Comparison of ENCODE assay signal across 9 cellular contexts in the genomic region with DNA sequence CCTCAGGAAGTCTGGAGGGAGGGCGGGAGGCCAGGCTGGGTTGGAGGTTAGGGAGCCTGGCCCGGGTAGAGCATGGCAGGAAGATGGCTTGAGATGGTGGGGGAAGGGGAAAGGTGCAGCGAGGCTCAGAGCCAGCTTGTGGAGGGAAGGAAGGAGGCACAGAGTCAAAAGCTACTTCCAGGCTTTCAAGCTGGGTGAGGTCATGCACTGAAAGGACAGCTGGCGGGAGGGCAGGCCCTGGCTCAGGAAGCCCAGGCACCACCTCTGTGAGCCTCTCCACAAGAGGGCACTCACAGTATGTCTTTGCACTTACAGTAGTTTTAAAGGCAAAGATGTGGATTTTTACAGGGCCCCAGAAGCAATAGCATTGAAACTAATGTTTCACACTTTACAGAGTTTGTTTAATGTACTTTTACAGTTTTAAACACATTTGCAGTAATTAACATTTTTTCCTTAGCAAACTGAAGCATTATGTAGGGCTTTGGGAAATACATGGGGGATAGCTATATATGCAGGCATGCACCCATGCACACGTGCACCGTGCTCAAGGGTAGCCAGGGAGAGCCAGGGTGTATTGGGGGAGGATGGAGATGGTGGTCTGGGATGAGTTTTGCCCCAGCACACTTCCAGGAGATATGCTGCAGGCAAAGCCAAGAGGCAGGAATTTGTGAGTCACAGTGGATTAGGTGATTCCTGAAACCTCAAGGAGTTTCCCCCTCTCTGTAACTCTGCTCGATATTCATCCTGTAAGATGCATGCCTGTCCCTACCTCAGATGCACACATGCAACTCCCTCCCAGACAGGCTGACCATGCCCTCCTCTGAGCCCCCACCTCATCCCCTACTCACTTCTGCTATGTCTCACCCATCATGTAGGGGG. TPM values are rescaled to one million over a fixed set of nuclear protein-coding genes. Genes with fewer than 3 reads are reported as not detected.
A peak's percentile ranks its signal among the peaks of the same experiment; 100 is the strongest.
DNase-seq lines count a peak whose midpoint lies in the region; ATAC-seq and TF ChIP-seq lines count a peak whose summit lies in the region.
"Had no signal": no experiment of that assay in that cellular context is flagged by ENCODE, and none has a peak within 500 bp of the region (broad histone marks: within the 10 kb centered on the region; RNA-seq: fewer than 3 reads in every experiment).

No MANE protein-coding gene starts in this region.

- H3K36me3 Mint-ChIP-seq in activated naive CD8-positive, alpha-beta T cell treated with anti-CD3 and anti-CD28 coated beads for 36 hours: no peaks in the 10 kb centered on the region
- H3K36me3 Mint-ChIP-seq: activated naive CD4-positive, alpha-beta T cell treated with anti-CD3 and anti-CD28 coated beads, Interleukin-2, amount 50 U/mL, for 24 hours had no signal

- no peaks in the 10 kb centered on the region for H3K36me3 ChIP-seq in ovary

- no peaks in the 10 kb centered on the region for H3K9me3 ChIP-seq in ovary

- H3K4me3 Mint-ChIP-seq in activated naive CD8-positive, alpha-beta T cell treated with anti-CD3 and anti-CD28 coated beads for 36 hours: no peak overlapping the region
- H3K4me3 Mint-ChIP-seq: activated naive CD4-positive, alpha-beta T cell treated with anti-CD3 and anti-CD28 coated beads, Interleukin-2, amount 50 U/mL, for 24 hours had no signal

- no peak for ATAC-seq in GM21717 (IDR thresholded peaks at IDR 0.05; ENCODE audit: unreplicated experiment)
- no peak for ATAC-seq in HG02759 (IDR thresholded peaks at IDR 0.05; ENCODE audit: unreplicated experiment)

- H3K27me3 ChIP-seq in ovary: no peaks in the 10 kb centered on the region

- TF ChIP-seq CTCF in ovary (IDR thresholded peaks at IDR 0.05): peak in 2 of 3 donors; percentile 28 to 36

- no peak for TF ChIP-seq EP300 in ovary (IDR thresholded peaks at IDR 0.05)

- 55 to 70% (median 55%) methylated on average over 7 of the region's 7 CpGs for WGBS in ovary, 3 donors

- peaks cover 15% of the 10 kb centered on the region for H3K4me1 Mint-ChIP-seq in activated naive CD8-positive, alpha-beta T cell treated with anti-CD3 and anti-CD28 coated beads for 36 hours

- intact Hi-C loops in ovary (cut with DNase I): loop anchor here in 1 of 4 donors (5.0 kb wide), 1 partner anchor 37 kb away; no protein-coding TSS in a partner anchor

- no peak overlapping the region for H3K27ac ChIP-seq in ovary

- no peak overlapping the region for H3K4me3 ChIP-seq in ovary

- H3K27ac Mint-ChIP-seq in activated naive CD8-positive, alpha-beta T cell treated with anti-CD3 and anti-CD28 coated beads for 36 hours: no peak overlapping the region
- H3K27ac Mint-ChIP-seq: activated naive CD4-positive, alpha-beta T cell treated with anti-CD3 and anti-CD28 coated beads, Interleukin-2, amount 50 U/mL, for 24 hours had no signal

- H3K27me3 Mint-ChIP-seq in activated naive CD8-positive, alpha-beta T cell treated with anti-CD3 and anti-CD28 coated beads for 36 hours: no peaks in the 10 kb centered on the region
- H3K27me3 Mint-ChIP-seq: activated naive CD4-positive, alpha-beta T cell treated with anti-CD3 and anti-CD28 coated beads, Interleukin-2, amount 50 U/mL, for 24 hours had no signal

- no peaks in the 10 kb centered on the region for H3K4me1 ChIP-seq in ovary (ENCODE audit: insufficient read depth)

- H3K9me3 Mint-ChIP-seq in activated naive CD8-positive, alpha-beta T cell treated with anti-CD3 and anti-CD28 coated beads for 36 hours: no peaks in the 10 kb centered on the region
- H3K9me3 Mint-ChIP-seq: activated naive CD4-positive, alpha-beta T cell treated with anti-CD3 and anti-CD28 coated beads, Interleukin-2, amount 50 U/mL, for 24 hours had no signal

- TF ChIP-seq POLR2A in ovary (IDR thresholded peaks at IDR 0.05): no peak

- DNase-seq in DMS79 treated with DMSO at 0.1 percent for 48 hours (lab: John Stamatoyannopoulos, UW) (peak; percentile 50), KG1 (lab: John Stamatoyannopoulos, UW) (peak; percentile 31), SHP77 treated with DMSO at 0.1 percent for 48 hours (lab: John Stamatoyannopoulos, UW) (peak; percentile 79), glomerular visceral epithelial cell (ENCODE audit: extremely low spot score) (peak; percentile 88), ovary (peak in 4 of 5 donors; percentile 45 to 61 (median 54))
- DNase-seq in activated naive CD8-positive, alpha-beta T cell treated with anti-CD3 and anti-CD28 coated beads for 36 hours: peak; percentile 61

RNA-seq across cellular contexts. Expression of a gene that starts 6.1 kb away (rescaled TPM):
- total RNA-seq in activated naive CD8-positive, alpha-beta T cell treated with anti-CD3 and anti-CD28 coated beads for 36 hours: 10 to 100 TPM; 31.6 to 32.5 TPM
- 100 to 1,000 TPM in 1 of 7 donors, 10 to 100 TPM in 6; 34.8 to 149 (median 67.8) TPM for total RNA-seq in ovary
- polyA plus RNA-seq in ovary: 10 to 100 TPM; 17.0 to 61.7 TPM

RNA-seq across cellular contexts. Expression of a gene that starts 11.4 kb away (rescaled TPM):
- not detected for total RNA-seq in activated naive CD8-positive, alpha-beta T cell treated with anti-CD3 and anti-CD28 coated beads for 36 hours
- total RNA-seq in ovary: under 1 TPM in 4 of 7 donors, not detected in 3; 0.22 to 0.80 (median 0.51) TPM
- polyA plus RNA-seq in ovary: under 1 TPM in 1 of 2 donors, not detected in 1; 0.06 TPM

RNA-seq across cellular contexts. Expression of a gene that starts 11.5 kb away (rescaled TPM):
- under 1 TPM; 0.20 to 0.31 TPM for total RNA-seq in activated naive CD8-positive, alpha-beta T cell treated with anti-CD3 and anti-CD28 coated beads for 36 hours
- total RNA-seq in ovary: 1 to 10 TPM in 4 of 7 donors, under 1 TPM in 2, not detected in 1; 0.45 to 1.4 (median 1.2) TPM
- polyA plus RNA-seq in ovary: 1 to 10 TPM in 1 of 2 donors, under 1 TPM in 1; 0.17 to 1.1 TPM

RNA-seq across cellular contexts. Expression of a gene that starts 18.5 kb away (rescaled TPM):
- total RNA-seq in activated naive CD8-positive, alpha-beta T cell treated with anti-CD3 and anti-CD28 coated beads for 36 hours: 1 to 10 TPM; 2.1 to 2.5 TPM
- 10 to 100 TPM in 5 of 7 donors, 1 to 10 TPM in 2; 8.6 to 14.1 (median 12.2) TPM for total RNA-seq in ovary
- 10 to 100 TPM in 1 of 2 donors, 1 to 10 TPM in 1; 7.3 to 10.6 TPM for polyA plus RNA-seq in ovary

RNA-seq across cellular contexts. Expression of a gene that starts 33.6 kb away (rescaled TPM):
- total RNA-seq in activated naive CD8-positive, alpha-beta T cell treated with anti-CD3 and anti-CD28 coated beads for 36 hours: 1 to 10 TPM; 4.5 to 4.6 TPM
- 1 to 10 TPM; 1.3 to 3.7 (median 2.4) TPM for total RNA-seq in ovary
- polyA plus RNA-seq in ovary: 1 to 10 TPM; 1.6 to 2.1 TPM

Comparison
In these comparisons a context has a peak if more than half of its experiments do, and no peak if none do; other contexts are left out.
1. DNase-seq: peak in every context shown above with its lines; median percentile 88 in glomerular visceral epithelial cell; 79 in SHP77 treated with DMSO at 0.1 percent for 48 hours; 61 in activated naive CD8-positive, alpha-beta T cell treated with anti-CD3 and anti-CD28 coated beads for 36 hours; 54 in ovary; 50 in DMS79 treated with DMSO at 0.1 percent for 48 hours; 31 in KG1.